8 cellular contexts compared by ENCODE assay signal in genomic region chr11:57779275-57779674, GRCh38. TPM values are rescaled to one million over a fixed set of nuclear protein-coding genes. Genes with fewer than 3 reads are reported as not detected.
DNase-seq lines count a peak whose midpoint lies in the region; ATAC-seq and TF ChIP-seq lines count a peak whose summit lies in the region.

No MANE protein-coding gene starts in this region.

- DNase-seq in amniotic epithelial cell (ENCODE audit: low read depth) (peak; percentile 62), heart left ventricle (peak in 4 of 5 donors; percentile 31 to 58 (median 40)), NCI-H748 treated with DMSO at 0.1 percent for 48 hours (lab: John Stamatoyannopoulos, UW) (no peak), CD1c-positive myeloid dendritic cell (ENCODE audit: extremely low spot score) (no peak), GF-D8 (lab: John Stamatoyannopoulos, UW) (no peak)

- H3K4me2 ChIP-seq in parathyroid adenoma (ENCODE audit: low read length): peak overlapping the region; percentile 43

- H3K36me3 ChIP-seq in heart left ventricle (no peaks in the 10 kb centered on the region), parathyroid adenoma (ENCODE audit: control insufficient read depth, insufficient read depth, low read length) (no peaks in the 10 kb centered on the region)

- H3K4me3 ChIP-seq in heart left ventricle (peak overlapping the region in 9 of 12 donors; percentile 20 to 51 (median 29)), parathyroid adenoma (ENCODE audit: low read depth, low read length) (peak overlapping the region; percentile 43)

- H3K9me3 ChIP-seq in heart left ventricle: no peaks in the 10 kb centered on the region
- no peaks in the 10 kb centered on the region for H3K9me3 ChIP-seq in parathyroid adenoma (ENCODE audit: control insufficient read depth, low read length)

- H3K79me2 ChIP-seq in parathyroid adenoma: peaks cover 16% of the 10 kb centered on the region

- WGBS in heart left ventricle, 4 donors: 0 to 9% (median 7%) methylated on average over 1 of the region's 1 CpG

- intact Hi-C loops in heart left ventricle (cut with DNase I): loop anchor here in 3 of 10 donors (2.0 to 10.0 kb wide), 3 partner anchors 14 to 246 kb away; partner anchors contain the start of gene OR9Q1 (in 1 of the 3)

- H3K4me1 ChIP-seq in heart left ventricle (peaks cover 28 to 100% (median 94%) of the 10 kb centered on the region in 12 donors), parathyroid adenoma (peaks cover 48% of the 10 kb centered on the region)

- no peaks in the 10 kb centered on the region for H3K27me3 ChIP-seq in heart left ventricle
- no peaks in the 10 kb centered on the region for H3K27me3 ChIP-seq in parathyroid adenoma (ENCODE audit: control insufficient read depth, insufficient read depth, low read length)

- TF ChIP-seq CTCF in C4-2B (conservative IDR thresholded peaks at IDR 0.05) (no peak), heart left ventricle (IDR thresholded peaks at IDR 0.05) (peak in 1 of 12 donors; percentile 15), parathyroid adenoma (IDR thresholded peaks at IDR 0.05) (no peak)

- no peak overlapping the region for H3K9ac ChIP-seq in parathyroid adenoma

- peak overlapping the region; percentile 46; the same call in 1 of the 2 replicates for H3K27ac ChIP-seq in C4-2B
- H3K27ac ChIP-seq in heart left ventricle: peak overlapping the region; percentile 77 to 97 (median 91)
- H3K27ac ChIP-seq in parathyroid adenoma: peak overlapping the region; percentile 87

- H2AFZ ChIP-seq in parathyroid adenoma: no peak overlapping the region

- ATAC-seq in heart left ventricle: peak; percentile 52 to 62 (median 58)
- no peak for ATAC-seq in HG02798 (IDR thresholded peaks at IDR 0.05; ENCODE audit: poor library complexity, unreplicated experiment)

- no peak for TF ChIP-seq POLR2A in heart left ventricle (IDR thresholded peaks at IDR 0.05)

RNA-seq across cellular contexts. Expression of gene CTNND1, which starts 17.7 kb away (rescaled TPM):
- 100 to 1,000 TPM in 1 of 9 donors, 10 to 100 TPM in 8; 51.4 to 105 (median 60.8) TPM for total RNA-seq in heart left ventricle
- 10 to 100 TPM; 19.7 to 40.3 TPM for polyA plus RNA-seq in heart left ventricle

RNA-seq across cellular contexts. Expression of gene BTBD18, which starts 27.7 kb away (rescaled TPM):
- not detected for total RNA-seq in heart left ventricle
- under 1 TPM in 1 of 2 donors, not detected in 1; 0.11 TPM for polyA plus RNA-seq in heart left ventricle

RNA-seq across cellular contexts. Expression of gene SELENOH, which starts 38.0 kb away (rescaled TPM):
- total RNA-seq in heart left ventricle: 100 to 1,000 TPM in 1 of 9 donors, 10 to 100 TPM in 8; 56.8 to 134 (median 85.7) TPM
- 100 to 1,000 TPM in 1 of 2 donors, 10 to 100 TPM in 1; 68.8 to 116 TPM for polyA plus RNA-seq in heart left ventricle

Comparison
In these comparisons a context has a peak if more than half of its experiments do, and no peak if none do; other contexts are left out.
1. DNase-seq: peak in amniotic epithelial cell (single experiment) and heart left ventricle (4 of 5); none in NCI-H748 treated with DMSO at 0.1 percent for 48 hours (single experiment), CD1c-positive myeloid dendritic cell (single experiment) and GF-D8 (single experiment).
2. Peak in every context shown above with its lines, with median percentiles within 50 percentile points of each other: H3K27ac ChIP-seq.